ENCODE assay signal across 2 cellular contexts in the genomic region with DNA sequence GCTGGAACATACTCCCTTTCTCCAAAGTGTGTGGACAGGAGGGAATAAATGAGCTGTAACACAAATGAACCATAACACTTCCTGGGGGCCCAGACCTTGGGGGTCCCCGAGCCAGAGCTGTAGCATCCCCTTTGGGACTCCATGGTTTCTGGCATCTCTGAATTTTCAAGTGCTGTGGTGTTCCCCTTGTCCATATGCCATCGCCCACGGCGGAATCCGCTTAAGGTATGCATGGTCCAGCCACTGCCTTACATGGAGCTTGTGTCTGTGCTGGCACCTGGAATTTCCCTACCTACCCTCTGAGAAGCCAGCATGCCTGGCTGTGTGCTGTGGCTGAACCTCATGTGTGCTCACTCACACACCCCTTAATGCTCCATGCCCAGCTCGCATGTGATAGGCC.
TF ChIP-seq lines count a peak whose summit lies in the region.

No MANE protein-coding gene starts in this region.

TF ChIP-seq in GM12878, 131 proteins besides CTCF, POLR2A, EP300 and RAD21:
- TF ChIP-seq NR2C1 (IDR thresholded peaks at IDR 0.05) (no peak), POLR2AphosphoS2 (IDR thresholded peaks at IDR 0.05; ENCODE audit: low read depth, low read length) (no peak), CHD1 (IDR thresholded peaks at IDR 0.05; ENCODE audit: low read depth, low read length) (no peak), CREB1 (IDR thresholded peaks at IDR 0.05; ENCODE audit: low read depth) (no peak), CBFB (IDR thresholded peaks at IDR 0.05; ENCODE audit: low read depth) (no peak), IRF4 (IDR thresholded peaks at IDR 0.05; ENCODE audit: low read depth, low read length) (no peak)
- TF ChIP-seq, protein P1, sequence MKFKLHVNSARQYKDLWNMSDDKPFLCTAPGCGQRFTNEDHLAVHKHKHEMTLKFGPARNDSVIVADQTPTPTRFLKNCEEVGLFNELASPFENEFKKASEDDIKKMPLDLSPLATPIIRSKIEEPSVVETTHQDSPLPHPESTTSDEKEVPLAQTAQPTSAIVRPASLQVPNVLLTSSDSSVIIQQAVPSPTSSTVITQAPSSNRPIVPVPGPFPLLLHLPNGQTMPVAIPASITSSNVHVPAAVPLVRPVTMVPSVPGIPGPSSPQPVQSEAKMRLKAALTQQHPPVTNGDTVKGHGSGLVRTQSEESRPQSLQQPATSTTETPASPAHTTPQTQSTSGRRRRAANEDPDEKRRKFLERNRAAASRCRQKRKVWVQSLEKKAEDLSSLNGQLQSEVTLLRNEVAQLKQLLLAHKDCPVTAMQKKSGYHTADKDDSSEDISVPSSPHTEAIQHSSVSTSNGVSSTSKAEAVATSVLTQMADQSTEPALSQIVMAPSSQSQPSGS (IDR thresholded peaks at IDR 0.05; ENCODE audit: low read length), result no peak
- TF ChIP-seq, protein P2, sequence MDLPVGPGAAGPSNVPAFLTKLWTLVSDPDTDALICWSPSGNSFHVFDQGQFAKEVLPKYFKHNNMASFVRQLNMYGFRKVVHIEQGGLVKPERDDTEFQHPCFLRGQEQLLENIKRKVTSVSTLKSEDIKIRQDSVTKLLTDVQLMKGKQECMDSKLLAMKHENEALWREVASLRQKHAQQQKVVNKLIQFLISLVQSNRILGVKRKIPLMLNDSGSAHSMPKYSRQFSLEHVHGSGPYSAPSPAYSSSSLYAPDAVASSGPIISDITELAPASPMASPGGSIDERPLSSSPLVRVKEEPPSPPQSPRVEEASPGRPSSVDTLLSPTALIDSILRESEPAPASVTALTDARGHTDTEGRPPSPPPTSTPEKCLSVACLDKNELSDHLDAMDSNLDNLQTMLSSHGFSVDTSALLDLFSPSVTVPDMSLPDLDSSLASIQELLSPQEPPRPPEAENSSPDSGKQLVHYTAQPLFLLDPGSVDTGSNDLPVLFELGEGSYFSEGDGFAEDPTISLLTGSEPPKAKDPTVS (IDR thresholded peaks at IDR 0.05; ENCODE audit: low read depth, low read length), result no peak
TF ChIP-seq in GM12878: peak in this region for 0.

TF ChIP-seq in H1, 55 proteins besides CTCF, POLR2A, EP300 and RAD21:
- TF ChIP-seq KDM5A (IDR thresholded peaks at IDR 0.05; ENCODE audit: low read length), result no peak
- TF ChIP-seq JUND (IDR thresholded peaks at IDR 0.05; ENCODE audit: low read length), result no peak
- TF ChIP-seq HDAC6 (IDR thresholded peaks at IDR 0.05; ENCODE audit: low read depth, low read length), result no peak
- TF ChIP-seq TAF7 (optimal IDR thresholded peaks at IDR 0.05; ENCODE audit: borderline replicate concordance, low read depth, low read length), result no peak
- TF ChIP-seq, protein P3, sequence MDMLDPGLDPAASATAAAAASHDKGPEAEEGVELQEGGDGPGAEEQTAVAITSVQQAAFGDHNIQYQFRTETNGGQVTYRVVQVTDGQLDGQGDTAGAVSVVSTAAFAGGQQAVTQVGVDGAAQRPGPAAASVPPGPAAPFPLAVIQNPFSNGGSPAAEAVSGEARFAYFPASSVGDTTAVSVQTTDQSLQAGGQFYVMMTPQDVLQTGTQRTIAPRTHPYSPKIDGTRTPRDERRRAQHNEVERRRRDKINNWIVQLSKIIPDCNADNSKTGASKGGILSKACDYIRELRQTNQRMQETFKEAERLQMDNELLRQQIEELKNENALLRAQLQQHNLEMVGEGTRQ (IDR thresholded peaks at IDR 0.05; ENCODE audit: low read length), result no peak
- no peak for TF ChIP-seq TAF1 (IDR thresholded peaks at IDR 0.05; ENCODE audit: low read depth, low read length)
- TF ChIP-seq, protein P4, sequence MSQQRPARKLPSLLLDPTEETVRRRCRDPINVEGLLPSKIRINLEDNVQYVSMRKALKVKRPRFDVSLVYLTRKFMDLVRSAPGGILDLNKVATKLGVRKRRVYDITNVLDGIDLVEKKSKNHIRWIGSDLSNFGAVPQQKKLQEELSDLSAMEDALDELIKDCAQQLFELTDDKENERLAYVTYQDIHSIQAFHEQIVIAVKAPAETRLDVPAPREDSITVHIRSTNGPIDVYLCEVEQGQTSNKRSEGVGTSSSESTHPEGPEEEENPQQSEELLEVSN (IDR thresholded peaks at IDR 0.05), result no peak
- no peak for TF ChIP-seq FOSL1 (IDR thresholded peaks at IDR 0.05; ENCODE audit: insufficient read depth, low read depth, low read length)
- TF ChIP-seq SUZ12 (IDR thresholded peaks at IDR 0.05; ENCODE audit: low read length), result no peak
- TF ChIP-seq EZH2 (IDR thresholded peaks at IDR 0.05; ENCODE audit: low read depth, low read length, severe bottlenecking), result no peak
- TF ChIP-seq ASH2L (IDR thresholded peaks at IDR 0.05; ENCODE audit: low read length), result no peak
- no peak for TF ChIP-seq TBP (IDR thresholded peaks at IDR 0.05; ENCODE audit: low read depth, low read length)
